ENCODE assay signal across 37 cellular contexts in the genomic region with DNA sequence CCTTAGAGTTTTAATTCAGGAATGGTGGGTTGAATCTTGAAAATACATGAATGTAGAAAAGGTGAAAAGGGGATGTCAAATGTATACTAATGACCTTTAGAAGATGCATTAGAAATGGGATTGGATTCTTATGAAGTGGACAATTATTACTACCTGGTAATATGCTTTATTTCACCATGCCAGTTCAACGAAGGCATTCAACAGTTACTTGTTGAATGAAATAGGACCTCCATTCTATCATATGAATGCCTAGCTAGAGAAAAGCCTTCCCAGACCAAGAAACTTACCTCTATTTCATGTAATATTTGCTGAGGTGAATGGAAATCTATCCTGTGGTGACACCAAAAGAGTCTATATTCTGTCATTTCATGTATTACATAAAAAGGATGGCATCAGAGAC. TPM values are rescaled to one million over a fixed set of nuclear protein-coding genes. Genes with fewer than 3 reads are reported as not detected.
"Had no signal": no experiment of that assay in that cellular context is flagged by ENCODE, and none has a peak within 500 bp of the region (broad histone marks: within the 10 kb centered on the region; RNA-seq: fewer than 3 reads in every experiment).

No MANE protein-coding gene starts in this region.

- H3K27ac ChIP-seq: KMS-11 had no signal

- H3K9me3 ChIP-seq: MG63 had no signal

- H3K4me3 ChIP-seq: MG63 had no signal

- DNase-seq: Karpas-422, Kasumi-1, MG63, MM.1S, MV-4-11, NCI-H1048, NCI-H1092, NCI-H1092 treated with DMSO at 0.1 percent for 48 hours, NCI-H1105, NCI-H1105 treated with DMSO at 0.1 percent for 48 hours, NCI-H1417, NCI-H1417 treated with DMSO at 0.1 percent for 48 hours, NCI-H1436, NCI-H1436 treated with DMSO at 0.1 percent for 48 hours, NCI-H146, NCI-H1694, NCI-H1694 treated with DMSO at 0.1 percent for 48 hours, NCI-H187, NCI-H187 treated with DMSO at 0.1 percent for 48 hours, NCI-H1930, NCI-H2029, NCI-H2029 treated with DMSO at 0.1 percent for 48 hours, NCI-H2081, NCI-H2081 treated with DMSO at 0.1 percent for 48 hours, NCI-H2107, NCI-H2171, NCI-H2171 treated with DMSO at 0.1 percent for 48 hours, NCI-H2227 treated with DMSO at 0.1 percent for 48 hours, NCI-H226, NCI-H345, NCI-H446, NCI-H446 treated with DMSO at 0.1 percent for 48 hours, NCI-H510A had no signal

- H3K36me3 ChIP-seq: MG63 had no signal

RNA-seq across cellular contexts. Expression of gene SFRP2, which starts 34.6 kb away (rescaled TPM):
- total RNA-seq: LHCN-M2, MCF 10A, NCI-H460 had no signal
